In genomic region chr15:52518487-52518886, GRCh38 we compare ENCODE assay signal across 20 cellular contexts. TPM values are rescaled to one million over a fixed set of nuclear protein-coding genes. Genes with fewer than 3 reads are reported as not detected.
DNase-seq lines count a peak whose midpoint lies in the region; ATAC-seq and TF ChIP-seq lines count a peak whose summit lies in the region.
"Had no signal": no experiment of that assay in that cellular context is flagged by ENCODE, and none has a peak within 500 bp of the region (broad histone marks: within the 10 kb centered on the region; RNA-seq: fewer than 3 reads in every experiment).

No MANE protein-coding gene starts in this region.

- peaks cover 23% of the 10 kb centered on the region for H4K20me1 ChIP-seq in SK-N-SH (ENCODE audit: insufficient read depth)

- H3K27me3 ChIP-seq in SK-N-SH (ENCODE audit: insufficient read depth) (no peaks in the 10 kb centered on the region), foreskin keratinocyte (no peaks in the 10 kb centered on the region)

- H2AFZ ChIP-seq in SK-N-SH (ENCODE audit: low read depth), result no peak overlapping the region

- H3K79me2 ChIP-seq in SK-N-SH (ENCODE audit: insufficient read depth), result peaks cover 35% of the 10 kb centered on the region

- CTCF ChIA-PET in SK-N-SH (lab: Yijun Ruan, JAX), result no interaction called here

- peaks cover 5% of the 10 kb centered on the region for H3K36me3 Mint-ChIP-seq in T-helper 17 cell (ENCODE audit: low read depth)

- H3K27ac Mint-ChIP-seq in T-helper 17 cell, result peak overlapping the region; percentile 91

- TF ChIP-seq CTCF in SK-N-SH (IDR thresholded peaks at IDR 0.05) (no peak), foreskin keratinocyte (conservative IDR thresholded peaks at IDR 0.05) (no peak)

- TF ChIP-seq RAD21 in SK-N-SH (IDR thresholded peaks at IDR 0.05; ENCODE audit: low read length), result no peak

- DNase-seq in SK-N-SH, result no peak
- DNase-seq in T-helper 17 cell, result no peak
- DNase-seq in foreskin keratinocyte, result no peak
- no peak for DNase-seq in HuH-7 (ENCODE audit: low spot score)
- DNase-seq in midbrain (lab: John Stamatoyannopoulos, UW), result no peak
- DNase-seq: 8988T, Calu3, Kasumi-1, NCI-H1417, NCI-H2029, NCI-H2171 treated with DMSO at 0.1 percent for 48 hours, NCI-H510A, NCI-H82, T-helper 1 cell had no signal

- 2% methylated on average over 1 of the region's 1 CpG for WGBS in SK-N-SH (ENCODE audit: low lambda C conversion rate)

- H3K4me3 Mint-ChIP-seq in T-helper 17 cell, result peak overlapping the region; percentile 33

- no peaks in the 10 kb centered on the region for H3K27me3 Mint-ChIP-seq in T-helper 17 cell

- H3K4me2 ChIP-seq in SK-N-SH, result peak overlapping the region; percentile 25; the same call in 1 of the 2 replicates

- no peak overlapping the region for H3K4me3 ChIP-seq in SK-N-SH (ENCODE audit: low read depth in 2 of 2, low read length in 1 of 2)
- H3K4me3 ChIP-seq: GM12878 had no signal

- 0 out of 2 replicates have a peak overlapping the region, but pooled peaks have one; percentile 8 for H3K9ac ChIP-seq in SK-N-SH

- H3K4me1 ChIP-seq in SK-N-SH (ENCODE audit: control insufficient read depth in 1 of 2, insufficient read depth in 2 of 2, low read depth in 1 of 2, low read length in 1 of 2) (peaks cover 2 to 9% of the 10 kb centered on the region in 2 experiments; a peak in 3 of 4 replicates), foreskin keratinocyte (peaks cover 30% of the 10 kb centered on the region)

- H3K27ac ChIP-seq in SK-N-SH (ENCODE audit: low read depth in 2 of 2, low read length in 1 of 2) (no peak overlapping the region), foreskin keratinocyte (peak overlapping the region; percentile 15)
- H3K27ac ChIP-seq: C4-2B had no signal

- peaks cover 13% of the 10 kb centered on the region for H3F3A ChIP-seq in SK-N-SH (replicated peaks; ENCODE audit: insufficient read depth)

- no peaks in the 10 kb centered on the region for H3K36me3 ChIP-seq in SK-N-SH (replicated peaks in 1 of 2; ENCODE audit: control insufficient read depth in 1 of 2, insufficient read depth in 2 of 2, low read length in 1 of 2)

- no peaks in the 10 kb centered on the region for H3K9me2 ChIP-seq in SK-N-SH

- H3K4me1 Mint-ChIP-seq in T-helper 17 cell, result peaks cover 34% of the 10 kb centered on the region

- POLR2A ChIA-PET in SK-N-SH (lab: Yijun Ruan, JAX), result no interaction called here

- no peak for TF ChIP-seq EP300 in SK-N-SH (IDR thresholded peaks at IDR 0.05; ENCODE audit: borderline replicate concordance in 1 of 2, low read depth in 1 of 2, low read length in 1 of 2)

- ATAC-seq in SK-N-SH treated with all-trans-retinoic acid at 6 μM for 48 hours (no peak; the same call in 2 of the 3 replicates), T-helper 17 cell (no peak), foreskin keratinocyte (no peak), GM18907 (IDR thresholded peaks at IDR 0.05; ENCODE audit: unreplicated experiment) (no peak), HG02759 (IDR thresholded peaks at IDR 0.05; ENCODE audit: unreplicated experiment) (no peak)
- ATAC-seq: GM12878, HCT116 had no signal

- H3K9me3 ChIP-seq in SK-N-SH (no peaks in the 10 kb centered on the region), T-helper 17 cell (ENCODE audit: control insufficient read depth, low read length, poor library complexity, severe bottlenecking) (no peaks in the 10 kb centered on the region)

TF ChIP-seq in SK-N-SH, 30 proteins besides CTCF, POLR2A, EP300 and RAD21:
- TF ChIP-seq GABPA (IDR thresholded peaks at IDR 0.05; ENCODE audit: low read depth) (no peak), RCOR1 (IDR thresholded peaks at IDR 0.05; ENCODE audit: low read length) (no peak), GATA2 (CRISPR knock-in tag; IDR thresholded peaks at IDR 0.05) (no peak), EZH2phosphoT487 (IDR thresholded peaks at IDR 0.05; ENCODE audit: borderline replicate concordance, low read depth) (no peak), SMC3 (IDR thresholded peaks at IDR 0.05; ENCODE audit: low read depth, low read length) (no peak), SIN3A (IDR thresholded peaks at IDR 0.05; ENCODE audit: borderline replicate concordance, low read depth, low read length) (no peak), YY1 (IDR thresholded peaks at IDR 0.05; ENCODE audit: low read depth) (no peak), TCF12 (IDR thresholded peaks at IDR 0.05) (no peak), RXRA (IDR thresholded peaks at IDR 0.05; ENCODE audit: borderline replicate concordance, low read depth) (no peak), MAX (IDR thresholded peaks at IDR 0.05; ENCODE audit: low read depth) (no peak), RFX5 (IDR thresholded peaks at IDR 0.05; ENCODE audit: low read length) (no peak), MEF2A (IDR thresholded peaks at IDR 0.05; ENCODE audit: borderline replicate concordance, low read depth) (0 out of 2 replicates have a peak, but pooled peaks have one; percentile 15), CHD2 (IDR thresholded peaks at IDR 0.05; ENCODE audit: low read length, partially characterized antibody) (no peak), FOSL2 (IDR thresholded peaks at IDR 0.05; ENCODE audit: borderline replicate concordance, low read depth) (0 out of 2 replicates have a peak, but pooled peaks have one; percentile 3)
- TF ChIP-seq, protein P1, sequence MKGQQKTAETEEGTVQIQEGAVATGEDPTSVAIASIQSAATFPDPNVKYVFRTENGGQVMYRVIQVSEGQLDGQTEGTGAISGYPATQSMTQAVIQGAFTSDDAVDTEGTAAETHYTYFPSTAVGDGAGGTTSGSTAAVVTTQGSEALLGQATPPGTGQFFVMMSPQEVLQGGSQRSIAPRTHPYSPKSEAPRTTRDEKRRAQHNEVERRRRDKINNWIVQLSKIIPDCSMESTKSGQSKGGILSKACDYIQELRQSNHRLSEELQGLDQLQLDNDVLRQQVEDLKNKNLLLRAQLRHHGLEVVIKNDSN (IDR thresholded peaks at IDR 0.05; ENCODE audit: borderline replicate concordance, low read depth), result no peak

TF ChIP-seq in SK-N-SH treated with all-trans-retinoic acid at 6 μM for 48 hours, 23 proteins besides CTCF, POLR2A, EP300 and RAD21 (continues in another document):
- no peak for TF ChIP-seq ZNF8 (CRISPR knock-in tag; IDR thresholded peaks at IDR 0.05)
- TF ChIP-seq GLIS3 (CRISPR knock-in tag; IDR thresholded peaks at IDR 0.05), result no peak
- TF ChIP-seq ZNF565 (CRISPR knock-in tag; conservative IDR thresholded peaks at IDR 0.05; ENCODE audit: low read depth), result no peak
- TF ChIP-seq ISL1 (CRISPR knock-in tag; IDR thresholded peaks at IDR 0.05), result no peak
- no peak for TF ChIP-seq SNAI2 (CRISPR knock-in tag; IDR thresholded peaks at IDR 0.05)
- TF ChIP-seq, protein P2, sequence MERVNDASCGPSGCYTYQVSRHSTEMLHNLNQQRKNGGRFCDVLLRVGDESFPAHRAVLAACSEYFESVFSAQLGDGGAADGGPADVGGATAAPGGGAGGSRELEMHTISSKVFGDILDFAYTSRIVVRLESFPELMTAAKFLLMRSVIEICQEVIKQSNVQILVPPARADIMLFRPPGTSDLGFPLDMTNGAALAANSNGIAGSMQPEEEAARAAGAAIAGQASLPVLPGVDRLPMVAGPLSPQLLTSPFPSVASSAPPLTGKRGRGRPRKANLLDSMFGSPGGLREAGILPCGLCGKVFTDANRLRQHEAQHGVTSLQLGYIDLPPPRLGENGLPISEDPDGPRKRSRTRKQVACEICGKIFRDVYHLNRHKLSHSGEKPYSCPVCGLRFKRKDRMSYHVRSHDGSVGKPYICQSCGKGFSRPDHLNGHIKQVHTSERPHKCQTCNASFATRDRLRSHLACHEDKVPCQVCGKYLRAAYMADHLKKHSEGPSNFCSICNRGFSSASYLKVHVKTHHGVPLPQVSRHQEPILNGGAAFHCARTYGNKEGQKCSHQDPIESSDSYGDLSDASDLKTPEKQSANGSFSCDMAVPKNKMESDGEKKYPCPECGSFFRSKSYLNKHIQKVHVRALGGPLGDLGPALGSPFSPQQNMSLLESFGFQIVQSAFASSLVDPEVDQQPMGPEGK (CRISPR knock-in tag; IDR thresholded peaks at IDR 0.05; ENCODE audit: borderline replicate concordance), result no peak
- TF ChIP-seq TCF4 (CRISPR knock-in tag; IDR thresholded peaks at IDR 0.05; ENCODE audit: borderline replicate concordance), result no peak
- TF ChIP-seq RARB (CRISPR knock-in tag; IDR thresholded peaks at IDR 0.05), result no peak
- TF ChIP-seq, protein P3, sequence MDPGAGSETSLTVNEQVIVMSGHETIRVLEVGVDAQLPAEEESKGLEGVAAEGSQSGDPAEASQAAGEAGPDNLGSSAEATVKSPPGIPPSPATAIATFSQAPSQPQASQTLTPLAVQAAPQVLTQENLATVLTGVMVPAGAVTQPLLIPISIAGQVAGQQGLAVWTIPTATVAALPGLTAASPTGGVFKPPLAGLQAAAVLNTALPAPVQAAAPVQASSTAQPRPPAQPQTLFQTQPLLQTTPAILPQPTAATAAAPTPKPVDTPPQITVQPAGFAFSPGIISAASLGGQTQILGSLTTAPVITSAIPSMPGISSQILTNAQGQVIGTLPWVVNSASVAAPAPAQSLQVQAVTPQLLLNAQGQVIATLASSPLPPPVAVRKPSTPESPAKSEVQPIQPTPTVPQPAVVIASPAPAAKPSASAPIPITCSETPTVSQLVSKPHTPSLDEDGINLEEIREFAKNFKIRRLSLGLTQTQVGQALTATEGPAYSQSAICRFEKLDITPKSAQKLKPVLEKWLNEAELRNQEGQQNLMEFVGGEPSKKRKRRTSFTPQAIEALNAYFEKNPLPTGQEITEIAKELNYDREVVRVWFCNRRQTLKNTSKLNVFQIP (CRISPR knock-in tag; IDR thresholded peaks at IDR 0.05; ENCODE audit: borderline replicate concordance, low read depth), result no peak
- no peak for TF ChIP-seq ZC3H10 (CRISPR knock-in tag; IDR thresholded peaks at IDR 0.05)

RNA-seq across cellular contexts. Expression of gene MYO5A, which starts 10.2 kb away (rescaled TPM):
- 11.0 and 12.1 TPM in 2 replicates for polyA plus RNA-seq in SK-N-SH (2012; rRNA removed)
- polyA plus RNA-seq in SK-N-SH (2012; cell fraction: cytosol; rRNA removed), result 11.0 and 12.7 TPM in 2 replicates
- 11.3 and 16.1 TPM in 2 replicates for polyA plus RNA-seq in SK-N-SH (2012; cell fraction: nucleus; rRNA removed)
- 10 to 100 TPM; 50.6 to 58.4 TPM for total RNA-seq in T-helper 17 cell
- total RNA-seq in foreskin keratinocyte, result 42.9 and 51.4 TPM in 2 replicates
- 7.5 and 7.7 TPM in 2 replicates for polyA plus RNA-seq in foreskin keratinocyte

RNA-seq across cellular contexts. Expression of gene ARPP19, which starts 50.3 kb away (rescaled TPM):
- polyA plus RNA-seq in SK-N-SH (2012; rRNA removed), result 29.0 and 47.1 TPM in 2 replicates
- 59.4 and 70.0 TPM in 2 replicates for polyA plus RNA-seq in SK-N-SH (2012; cell fraction: cytosol; rRNA removed)
- polyA plus RNA-seq in SK-N-SH (2012; cell fraction: nucleus; rRNA removed), result 7.3 and 18.2 TPM in 2 replicates
- total RNA-seq in T-helper 17 cell, result 100 to 1,000 TPM; 111 to 147 TPM
- total RNA-seq in foreskin keratinocyte, result 117 and 120 TPM in 2 replicates
- polyA plus RNA-seq in foreskin keratinocyte, result 37.2 and 43.6 TPM in 2 replicates
